ENCODE assay signal across 26 cellular contexts in the genomic region with DNA sequence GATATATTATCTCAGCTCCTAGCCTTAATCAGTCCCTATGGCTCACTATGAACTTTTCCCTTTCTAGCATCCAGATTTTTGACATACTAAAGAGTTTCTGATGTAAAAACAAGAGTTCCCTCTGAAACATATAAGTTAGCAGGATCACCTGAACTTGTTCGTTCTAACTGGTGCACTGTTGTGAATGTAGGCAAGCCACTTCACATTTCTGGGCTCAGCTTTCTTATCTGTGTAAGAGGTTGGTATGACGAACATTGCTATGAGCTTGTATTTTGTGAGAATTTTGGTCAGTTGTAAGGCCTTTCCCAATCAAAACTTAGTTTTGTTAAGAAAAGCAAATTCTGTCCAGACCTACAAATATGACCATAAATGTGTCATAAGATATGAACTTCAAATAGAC. TPM values are rescaled to one million over a fixed set of nuclear protein-coding genes. Genes with fewer than 3 reads are reported as not detected.
DNase-seq lines count a peak whose midpoint lies in the region; ATAC-seq, FAIRE-seq and TF ChIP-seq lines count a peak whose summit lies in the region.
"Had no signal": no experiment of that assay in that cellular context is flagged by ENCODE, and none has a peak within 500 bp of the region (broad histone marks: within the 10 kb centered on the region; RNA-seq: fewer than 3 reads in every experiment).

No MANE protein-coding gene starts in this region.

- H3K27ac ChIP-seq in right atrium auricular region (no peak overlapping the region), dorsolateral prefrontal cortex (peak overlapping the region in 33 of 59 donors; percentile 0 to 95 (median 38)), keratinocyte (ENCODE audit: control insufficient read depth, insufficient read depth, low read length) (no peak overlapping the region)
- H3K27ac ChIP-seq: BLaER1, RWPE1, SK-N-MC had no signal

- FAIRE-seq in keratinocyte (lab: Jason Lieb, UNC): peak; percentile 5
- FAIRE-seq: A204.1, D721Med, G401.6 had no signal

- H3K9me1 ChIP-seq in keratinocyte (ENCODE audit: control insufficient read depth, extremely low read depth, insufficient read depth, low read length): no peaks in the 10 kb centered on the region

- peak; percentile 41 for ATAC-seq in left ventricle myocardium superior
- ATAC-seq in HG03280 (IDR thresholded peaks at IDR 0.05; ENCODE audit: unreplicated experiment): no peak
- no peak for ATAC-seq in mucosa of descending colon

- H3K79me2 ChIP-seq in keratinocyte (ENCODE audit: control insufficient read depth, insufficient read depth, low read length): no peaks in the 10 kb centered on the region

- H2AFZ ChIP-seq in keratinocyte (ENCODE audit: control insufficient read depth, low read length): no peak overlapping the region

- no peak overlapping the region for H3K4me2 ChIP-seq in keratinocyte (ENCODE audit: control insufficient read depth, extremely low read depth, insufficient read depth, low read depth, low read length)
- H3K4me2 ChIP-seq: BLaER1 had no signal

- peaks cover 0 to 17% of the 10 kb centered on the region in 2 donors for H3K4me1 ChIP-seq in right atrium auricular region
- no peaks in the 10 kb centered on the region for H3K4me1 ChIP-seq in keratinocyte (ENCODE audit: control insufficient read depth, extremely low read depth, insufficient read depth, low read length)
- no peaks in the 10 kb centered on the region for H3K4me1 ChIP-seq in mucosa of descending colon (ENCODE audit: low read depth)
- H3K4me1 ChIP-seq: BLaER1, HAP-1 had no signal

- H4K20me1 ChIP-seq in keratinocyte (ENCODE audit: control insufficient read depth, extremely low read depth, insufficient read depth, low read length): no peaks in the 10 kb centered on the region
- H4K20me1 ChIP-seq: BLaER1 had no signal

- TF ChIP-seq CTCF in right atrium auricular region (IDR thresholded peaks at IDR 0.05): no peak
- TF ChIP-seq CTCF in dorsolateral prefrontal cortex (IDR thresholded peaks at IDR 0.05 in 54 of 56, conservative IDR thresholded peaks at IDR 0.05 in 2 of 56; ENCODE audit: low read depth in 1 of 56, partially characterized antibody in 56 of 56): no peak
- TF ChIP-seq CTCF in keratinocyte (optimal IDR thresholded peaks at IDR 0.05 in 1 of 3, IDR thresholded peaks at IDR 0.05 in 1 of 3, conservative IDR thresholded peaks at IDR 0.05 in 1 of 3; ENCODE audit: extremely low read depth in 1 of 3, insufficient read depth in 2 of 3, low read length in 3 of 3): no peak
- no peak for TF ChIP-seq CTCF in mucosa of descending colon (IDR thresholded peaks at IDR 0.05)

- H3K27me3 ChIP-seq in right atrium auricular region (no peaks in the 10 kb centered on the region), dorsolateral prefrontal cortex (no peaks in the 10 kb centered on the region), keratinocyte (ENCODE audit: control insufficient read depth, extremely low read depth, insufficient read depth, low read length) (no peaks in the 10 kb centered on the region)
- H3K27me3 ChIP-seq: BLaER1 had no signal

- H3K4me3 ChIP-seq in right atrium auricular region (no peak overlapping the region), dorsolateral prefrontal cortex (peak overlapping the region in 2 of 59 donors; percentile 11 to 35), keratinocyte (ENCODE audit: control insufficient read depth in 2 of 3, extremely low read depth in 1 of 3, insufficient read depth in 2 of 3, low read depth in 1 of 3, low read length in 3 of 3) (no peak overlapping the region), mucosa of descending colon (no peak overlapping the region)
- H3K4me3 ChIP-seq: BLaER1, HAP-1, SK-N-MC had no signal

- H3K36me3 ChIP-seq in right atrium auricular region (no peaks in the 10 kb centered on the region), keratinocyte (ENCODE audit: control insufficient read depth in 2 of 2, extremely low read depth in 1 of 2, insufficient read depth in 2 of 2, low read length in 2 of 2) (no peaks in the 10 kb centered on the region), mucosa of descending colon (ENCODE audit: low read depth) (no peaks in the 10 kb centered on the region)
- H3K36me3 ChIP-seq: BLaER1, HAP-1 had no signal

- no peak overlapping the region for H3K9ac ChIP-seq in keratinocyte (ENCODE audit: control insufficient read depth, extremely low read depth, insufficient read depth, low read length)
- H3K9ac ChIP-seq: BLaER1 had no signal

- intact Hi-C loops in left ventricle myocardium superior (cut with micrococcal nuclease) (no loop called here), dorsolateral prefrontal cortex (cut with DNase I) (loop anchor here in 1 of 2 donors (5.0 kb wide), 1 partner anchor 45 kb away; a partner anchor contains a TSS), mucosa of descending colon (cut with DNase I, micrococcal nuclease) (no loop called here)

- dilution Hi-C loops in keratinocyte (cut with MboI; ENCODE audit: extremely low pct_ligation_motif_present, low sequenced_read_pairs): no loop called here

- no peaks in the 10 kb centered on the region for H3K9me3 ChIP-seq in right atrium auricular region
- no peaks in the 10 kb centered on the region for H3K9me3 ChIP-seq in keratinocyte (ENCODE audit: control insufficient read depth, low read depth, low read length)
- no peaks in the 10 kb centered on the region for H3K9me3 ChIP-seq in mucosa of descending colon
- H3K9me3 ChIP-seq: BLaER1, HAP-1 had no signal

- DNase-seq in left ventricle myocardium superior (no peak), right atrium auricular region (ENCODE audit: low spot score) (no peak), dorsolateral prefrontal cortex (no peak), keratinocyte (ENCODE audit: low read depth, low spot score) (no peak), mucosa of descending colon (no peak), middle frontal gyrus (ENCODE audit: extremely low spot score, low spot score) (no peak)
- no peak for DNase-seq in activated effector memory CD4-positive, alpha-beta T cell treated with Interleukin-2 at 50 U/mL for 16 hours
- DNase-seq: CD4-positive, CD25-positive, alpha-beta regulatory T cell; DMS53; GOT3; HFFc6; IMR-90; KG1; MM.1S; NCI-H2029 treated with DMSO at 0.1 percent for 48 hours; NCI-H446 treated with DMSO at 0.1 percent for 48 hours; NCI-H526 treated with DMSO at 0.1 percent for 48 hours; SIG-M5 had no signal

RNA-seq across cellular contexts. Expression of a gene that starts 46.1 kb away (rescaled TPM):
- total RNA-seq in left ventricle myocardium superior: 3.6 TPM
- total RNA-seq in right atrium auricular region: 1 to 10 TPM; 5.9 to 6.0 TPM
- total RNA-seq in dorsolateral prefrontal cortex: 100 to 1,000 TPM; 157 to 311 (median 217) TPM
- 0.05 to 0.10 TPM (median 0.07 TPM) in 3 replicates for polyA plus RNA-seq in keratinocyte
- polyA plus RNA-seq in keratinocyte (2011; ENCODE audit: low read depth): 0.85 TPM
- 0.03 and 0.05 TPM in 2 replicates for polyA plus RNA-seq in keratinocyte (2011; cell fraction: cytosol; rRNA removed)
- 0.19 and 0.64 TPM in 2 replicates for polyA plus RNA-seq in keratinocyte (2011; cell fraction: nucleus; rRNA removed)
- 0.06 and 0.47 TPM in 2 replicates for polyA plus RNA-seq in keratinocyte (2012; ENCODE audit: low replicate concordance)
- polyA minus RNA-seq in keratinocyte: 0.10 to 0.51 TPM (median 0.36 TPM) in 3 replicates
- not detected for polyA minus RNA-seq in keratinocyte (2011; cell fraction: cytosol; rRNA and poly(A)+ RNA removed)
- 1.2 and 3.1 TPM in 2 replicates for polyA minus RNA-seq in keratinocyte (2011; cell fraction: nucleus; rRNA and poly(A)+ RNA removed)
- total RNA-seq in mucosa of descending colon: 10 to 100 TPM in 1 of 3 donors, 1 to 10 TPM in 2; 1.9 to 14.5 (median 2.7) TPM
- total RNA-seq: CD4-positive, CD25-positive, alpha-beta regulatory T cell had no signal
- polyA plus RNA-seq: CD4-positive, CD25-positive, alpha-beta regulatory T cell had no signal

Comparison
In these comparisons a context has a peak if more than half of its experiments do, and no peak if none do; other contexts are left out.
1. H3K27ac ChIP-seq: peak in dorsolateral prefrontal cortex (33 of 59); none in right atrium auricular region (0 of 2) and keratinocyte (single experiment).
2. RNA of a gene that starts 46.1 kb away (total RNA-seq): 157 to 311 TPM in dorsolateral prefrontal cortex; 5.9 to 6.0 TPM in right atrium auricular region, 3.6 TPM in left ventricle myocardium superior (single experiment) and 1.9 to 14.5 TPM in mucosa of descending colon; every median in the first group is over 10 times any median in the second.